In the genomic region with DNA sequence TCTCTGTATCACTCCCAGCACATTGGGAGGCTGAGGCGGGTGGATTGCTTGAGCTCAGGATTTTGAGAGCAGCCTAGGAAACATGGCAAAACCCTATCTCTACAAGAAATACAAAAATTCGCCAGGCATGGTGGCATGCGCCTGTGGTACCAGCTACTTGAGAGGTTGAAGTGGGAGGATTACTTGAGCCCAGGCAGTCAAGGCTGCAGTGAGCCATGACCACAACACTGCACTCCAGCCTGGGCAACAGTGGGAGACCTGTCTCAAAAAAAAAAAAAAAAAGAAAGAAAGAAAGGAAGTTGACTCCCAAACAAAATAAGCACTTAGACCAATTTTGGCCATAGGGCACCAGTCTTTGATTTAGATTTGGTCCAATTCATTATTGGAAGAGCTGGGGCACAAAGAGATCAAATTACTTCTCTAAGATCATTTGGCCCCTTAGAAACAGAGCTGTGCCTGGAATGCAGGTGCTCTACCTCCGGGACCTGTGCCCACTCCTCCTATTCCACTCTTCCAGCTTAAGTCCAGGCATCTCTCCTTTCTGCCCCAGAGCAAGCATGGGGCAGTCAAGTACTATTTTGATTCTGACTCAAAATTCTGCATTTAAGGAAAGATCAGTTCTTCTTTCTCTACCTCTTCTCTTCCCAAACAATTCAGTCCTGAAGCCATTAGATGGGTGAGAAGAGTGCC, we compare ENCODE assay signal across 1 cellular context.
TF ChIP-seq lines count a peak whose summit lies in the region.

No MANE protein-coding gene starts in this region.

TF ChIP-seq in K562, 482 proteins besides CTCF, POLR2A, EP300 and RAD21:
- no peak for TF ChIP-seq HDAC8 (tag; IDR thresholded peaks at IDR 0.05)
- TF ChIP-seq ZNF551 (CRISPR knock-in tag; IDR thresholded peaks at IDR 0.05) = no peak
- TF ChIP-seq ZBTB43 (CRISPR knock-in tag; IDR thresholded peaks at IDR 0.05) = no peak
- TF ChIP-seq ZNF512 (tag; IDR thresholded peaks at IDR 0.05) = no peak
- TF ChIP-seq RBM22 (IDR thresholded peaks at IDR 0.05; ENCODE audit: low read depth, low read length, poor library complexity, severe bottlenecking) = no peak
- TF ChIP-seq UBTF (IDR thresholded peaks at IDR 0.05; ENCODE audit: borderline replicate concordance in 1 of 2, low read depth in 2 of 2, low read length in 2 of 2) = no peak
